Comparison of ENCODE assay signal across 24 cellular contexts in the genomic region with DNA sequence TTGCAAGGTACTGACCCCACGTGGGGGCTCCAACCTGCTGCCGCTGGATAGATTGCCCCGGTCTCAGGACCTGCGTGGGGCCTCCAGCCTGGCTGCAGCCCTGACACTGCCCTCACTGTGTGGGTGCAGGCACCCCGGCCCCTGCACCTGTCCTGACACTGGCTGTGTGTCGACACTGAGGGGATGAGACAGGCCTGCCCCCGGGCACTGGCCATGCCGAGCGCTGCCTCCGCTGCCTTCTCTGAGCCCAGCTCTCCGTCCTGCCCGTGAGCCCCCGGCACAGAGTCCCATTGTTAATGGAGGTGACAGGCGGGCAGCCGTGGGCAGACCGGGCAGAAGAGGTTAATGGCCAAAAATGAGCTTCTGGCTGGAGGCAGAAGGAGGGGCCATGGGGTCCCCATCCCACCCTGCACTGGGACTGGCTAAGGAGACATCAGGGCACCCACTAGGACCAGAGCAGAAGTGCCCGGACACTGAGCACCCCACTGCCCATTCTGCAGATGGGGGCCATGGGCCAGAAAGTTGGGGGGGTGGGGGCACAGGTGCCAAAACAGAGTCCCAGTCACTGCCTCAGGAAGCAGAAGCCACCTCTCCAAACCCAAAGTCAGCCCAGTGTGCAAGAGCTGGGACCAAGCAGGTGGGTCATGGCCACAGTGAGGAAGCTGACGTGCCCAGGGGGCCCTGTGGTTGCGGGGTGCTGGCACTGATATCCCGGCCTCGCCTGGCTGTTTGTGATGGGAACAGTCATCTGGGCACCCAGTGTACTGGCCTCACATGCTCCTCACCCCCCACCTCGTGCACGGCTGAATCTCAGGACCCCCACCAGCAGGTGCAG. TPM values are rescaled to one million over a fixed set of nuclear protein-coding genes. Genes with fewer than 3 reads are reported as not detected.
DNase-seq lines count a peak whose midpoint lies in the region; ATAC-seq, FAIRE-seq and TF ChIP-seq lines count a peak whose summit lies in the region.
"Had no signal": no experiment of that assay in that cellular context is flagged by ENCODE, and none has a peak within 500 bp of the region (broad histone marks: within the 10 kb centered on the region; RNA-seq: fewer than 3 reads in every experiment).

No MANE protein-coding gene starts in this region.

- no peak overlapping the region for H2BK20ac ChIP-seq in H1 (ENCODE audit: low read length)

- no peak overlapping the region for H4K5ac ChIP-seq in H1 (ENCODE audit: insufficient read length, low read depth, low read length)

- H2BK15ac ChIP-seq in H1 (ENCODE audit: low read length): no peak overlapping the region

- no peak overlapping the region for H2BK120ac ChIP-seq in H1 (replicated peaks; ENCODE audit: low read depth, low read length)

- no peak overlapping the region for H3K4ac ChIP-seq in H1 (replicated peaks; ENCODE audit: insufficient read length, low read depth, low read length)

- TF ChIP-seq POLR2A in H1 (IDR thresholded peaks at IDR 0.05; ENCODE audit: control extremely low read depth in 1 of 2, low read depth in 2 of 2, low read length in 2 of 2): no peak

- no peaks in the 10 kb centered on the region; the same call in 1 of the 2 replicates for H3K79me1 ChIP-seq in H1 (ENCODE audit: low read depth, low read length)

- peaks cover 0 to 3% of the 10 kb centered on the region in 2 experiments for H4K20me1 ChIP-seq in H1 (replicated peaks in 1 of 2; ENCODE audit: control insufficient read depth in 1 of 2, insufficient read depth in 2 of 2, low read length in 2 of 2)
- peaks cover 3% of the 10 kb centered on the region for H4K20me1 ChIP-seq in osteoblast (ENCODE audit: insufficient read depth, low read length)

- H3K27me3 ChIP-seq in H1 (replicated peaks in 1 of 4; ENCODE audit: control insufficient read depth in 3 of 4, extremely low read depth in 1 of 4, insufficient read depth in 3 of 4, low read length in 3 of 4) (peaks cover 22 to 40% (median 32%) of the 10 kb centered on the region in 4 experiments; a peak in 6 of 7 replicates), osteoblast (ENCODE audit: insufficient read depth, low read length) (peaks cover 36% of the 10 kb centered on the region)

- H3K4me2 ChIP-seq in H1 (ENCODE audit: insufficient read depth in 1 of 2, low read depth in 2 of 2, low read length in 2 of 2): no peak overlapping the region
- H3K4me2 ChIP-seq in osteoblast (ENCODE audit: insufficient read depth, low read length): no peak overlapping the region

- no peak for TF ChIP-seq EP300 in H1 (IDR thresholded peaks at IDR 0.05; ENCODE audit: borderline replicate concordance in 1 of 2, low read depth in 2 of 2, low read length in 2 of 2)

- H3K4me1 ChIP-seq in HEK293 (ENCODE audit: control insufficient read depth, insufficient read depth, low read length): no peaks in the 10 kb centered on the region; the same call in 1 of the 2 replicates
- H3K4me1 ChIP-seq in H1 (replicated peaks in 1 of 4; ENCODE audit: control insufficient read depth in 3 of 4, insufficient read depth in 4 of 4, low read length in 3 of 4): peaks cover 0 to 10% (median 2%) of the 10 kb centered on the region in 4 experiments; a peak in 4 of 7 replicates
- peaks cover 6% of the 10 kb centered on the region for H3K4me1 ChIP-seq in osteoblast (ENCODE audit: insufficient read depth, low read length)

- DNase-seq in GM13976 (ENCODE audit: low spot score) (peak; percentile 45), H1 (ENCODE audit: low read depth in 1 of 2, low spot score in 2 of 2) (no peak), osteoblast (ENCODE audit: insufficient read length, low spot score, missing footprints) (peak; percentile 92), T-cell (no peak), ACHN (no peak), MV-4-11 (lab: John Stamatoyannopoulos, UW) (no peak)
- no peak for DNase-seq in activated CD4-positive, alpha-beta T cell treated with anti-CD3 and anti-CD28 coated beads, Interleukin-2, amount 50 U/mL, for 1 hour
- DNase-seq: AML-193; CD8-positive, alpha-beta T cell; COR-L47; DMS 273 treated with DMSO at 0.1 percent for 48 hours; DMS53; DND-41; EL; GM23248; KG1 had no signal

- no peak overlapping the region for H3K4me3 Mint-ChIP-seq in T-cell
- H3K4me3 Mint-ChIP-seq: CD8-positive, alpha-beta T cell had no signal

- no peak overlapping the region for H2BK5ac ChIP-seq in H1 (ENCODE audit: low read depth, low read length)

- no peak overlapping the region for H3K4me3 ChIP-seq in HEK293 (ENCODE audit: low read depth, low read length)
- H3K4me3 ChIP-seq in H1 (ENCODE audit: extremely low read depth in 1 of 4, insufficient read depth in 2 of 4, low read depth in 3 of 4, low read length in 4 of 4): no peak overlapping the region
- H3K4me3 ChIP-seq in osteoblast (ENCODE audit: insufficient read depth, low read length): no peak overlapping the region
- H3K4me3 ChIP-seq: GM12878, GM23248 had no signal

- H3K23ac ChIP-seq in H1 (ENCODE audit: insufficient read length): no peak overlapping the region

- H3K36me3 ChIP-seq in HEK293 (ENCODE audit: control insufficient read depth in 2 of 2, insufficient read depth in 1 of 2, low read length in 2 of 2): peaks cover 0 to 2% of the 10 kb centered on the region in 2 experiments; a peak in 1 of 3 replicates
- H3K36me3 ChIP-seq in H1 (ENCODE audit: control insufficient read depth in 2 of 4, insufficient read depth in 4 of 4, low read length in 3 of 4): peaks cover 0 to under 1% (median 0%) of the 10 kb centered on the region in 4 experiments; a peak in 1 of 8 replicates
- no peaks in the 10 kb centered on the region for H3K36me3 ChIP-seq in osteoblast (ENCODE audit: insufficient read depth, low read length)

- TF ChIP-seq RAD21 in H1 (IDR thresholded peaks at IDR 0.05 in 1 of 2, conservative IDR thresholded peaks at IDR 0.05 in 1 of 2; ENCODE audit: low read depth in 2 of 2, low read length in 2 of 2): no peak

- H3K4me1 Mint-ChIP-seq in T-cell: peaks cover 0 to 2% (median 0%) of the 10 kb centered on the region in 3 donors

- peaks cover 3% of the 10 kb centered on the region for H3K36me3 Mint-ChIP-seq in T-cell

- no peak overlapping the region for H3K27ac ChIP-seq in HEK293 (ENCODE audit: extremely low read depth, low read depth, low read length)
- no peak overlapping the region for H3K27ac ChIP-seq in H1 (ENCODE audit: low read depth, low read length)
- no peak overlapping the region for H3K27ac ChIP-seq in osteoblast (ENCODE audit: low read depth, low read length)
- H3K27ac ChIP-seq: GM23248 had no signal

- H3K56ac ChIP-seq in H1 (replicated peaks; ENCODE audit: insufficient read length, low read depth, low read length): no peak overlapping the region

- no peak overlapping the region for H2AK5ac ChIP-seq in H1 (ENCODE audit: low read depth, low read length)

- H4K8ac ChIP-seq in H1 (ENCODE audit: extremely low read depth, insufficient read depth, low read length): peak overlapping the region; percentile 85

- peaks cover 9% of the 10 kb centered on the region for H3K23me2 ChIP-seq in H1 (ENCODE audit: low read depth, low read length)

- in situ Hi-C loops in GM13976 (cut with MboI; ENCODE audit: low sequenced_read_pairs, unreplicated experiment): no loop called here
- in situ Hi-C loops in ACHN (cut with HindIII; ENCODE audit: low pct_ligation_motif_present, low pct_unique_long_range_greater_than_20kb, low sequenced_read_pairs): no loop called here

- no peak overlapping the region for H4K91ac ChIP-seq in H1 (replicated peaks; ENCODE audit: insufficient read length, low read length)

- H3K9me3 ChIP-seq in HEK293 (ENCODE audit: control insufficient read depth, insufficient read depth, low read depth, low read length): no peaks in the 10 kb centered on the region
- H3K9me3 ChIP-seq in H1 (ENCODE audit: insufficient read depth in 2 of 2, low read depth in 1 of 2, low read length in 1 of 2): no peaks in the 10 kb centered on the region
- no peaks in the 10 kb centered on the region for H3K9me3 ChIP-seq in osteoblast (ENCODE audit: low read depth, low read length)

- WGBS in H1 (ENCODE audit: extremely low coverage in 1 of 2, insufficient coverage in 1 of 2, insufficient read length in 1 of 2, insufficient replicate concordance in 2 of 2, low coverage in 1 of 2, low lambda C conversion rate in 2 of 2, missing lambda C conversion rate in 1 of 2), 2 experiments: 85% methylated on average over 16 of the region's 23 CpGs; no CpG with 5 or more reads in 1 of the 2 experiments

- H2AFZ ChIP-seq in H1 (ENCODE audit: low read length): no peak overlapping the region
- no peak overlapping the region for H2AFZ ChIP-seq in osteoblast (ENCODE audit: low read length)
- H2AFZ ChIP-seq: GM23248 had no signal

- CTCF ChIA-PET in HEK293 (lab: Yijun Ruan, JAX): no interaction called here
- CTCF ChIA-PET in H1 (lab: Charles Lee; ENCODE audit: partially characterized antibody): interaction anchor here (0.5 to 3.9 kb wide), 9 partner anchors 8 to 157 kb away, joined by 3 to 21 read pairs (median 4); partner anchors contain the start of genes METRN and NHLRC4
- CTCF ChIA-PET in T-cell (lab: Charles Lee): no interaction called here

- no peak for ATAC-seq in T-cell (replicated peaks in 1 of 4)
- ATAC-seq: CD8-positive, alpha-beta T cell; HCT116 had no signal

- H3K9me3 Mint-ChIP-seq in T-cell: no peaks in the 10 kb centered on the region
- H3K9me3 Mint-ChIP-seq: CD8-positive, alpha-beta T cell had no signal

- FAIRE-seq in H1 (lab: Jason Lieb, UNC): no peak
- FAIRE-seq: A204.1, GM12878, GM18507, H54, HTR-8/SVneo had no signal

- H3K18ac ChIP-seq in H1 (ENCODE audit: extremely low read depth, low read length): no peak overlapping the region

- POLR2A ChIA-PET in HEK293 (lab: Yijun Ruan, JAX) (interaction anchor here (1.0 kb wide), 1 partner anchor 15 kb away, joined by 3 read pairs; no protein-coding TSS in a partner anchor), H1 (lab: Charles Lee; ENCODE audit: partially characterized antibody) (interaction anchor here (1.0 to 2.3 kb wide), 4 partner anchors 9 to 132 kb away, joined by 3 to 7 read pairs (median 3); partner anchors contain the start of genes NHLRC4 and RAB11FIP3), T-cell (lab: Charles Lee) (no interaction called here)

- H3K79me2 ChIP-seq in H1 (ENCODE audit: control insufficient read depth in 1 of 2, insufficient read depth in 2 of 2, low read length in 2 of 2) (no peaks in the 10 kb centered on the region), osteoblast (ENCODE audit: insufficient read depth, low read length) (no peaks in the 10 kb centered on the region)

- no peak overlapping the region for H3K27ac Mint-ChIP-seq in T-cell
- H3K27ac Mint-ChIP-seq: CD8-positive, alpha-beta T cell had no signal

- H2BK12ac ChIP-seq in H1 (ENCODE audit: low read depth, low read length): no peak overlapping the region

- no peak overlapping the region for H3K9ac ChIP-seq in H1 (replicated peaks in 1 of 4; ENCODE audit: extremely low read depth in 1 of 4, low read depth in 3 of 4, low read length in 3 of 4)
- H3K9ac ChIP-seq: GM23248 had no signal

- no peak for TF ChIP-seq CTCF in GM13976 (IDR thresholded peaks at IDR 0.05; ENCODE audit: borderline replicate concordance, control extremely low read depth, extremely low read depth, insufficient read depth, missing control alignments)
- TF ChIP-seq CTCF in HEK293 (tag by site-specific recombination; IDR thresholded peaks at IDR 0.05): no peak
- no peak for TF ChIP-seq CTCF in H1 (IDR thresholded peaks at IDR 0.05; ENCODE audit: control extremely low read depth in 1 of 3, insufficient read depth in 1 of 3, low read depth in 1 of 3, low read length in 3 of 3)
- no peak for TF ChIP-seq CTCF in osteoblast (IDR thresholded peaks at IDR 0.05; ENCODE audit: extremely low read depth, low read depth, low read length)

- peaks cover 0 to 16% of the 10 kb centered on the region in 2 donors for H3K27me3 Mint-ChIP-seq in T-cell

- no peak overlapping the region for H3K14ac ChIP-seq in H1 (ENCODE audit: insufficient read length)

RNA-seq across cellular contexts. Expression of gene PRR35, which starts 2.5 kb away (rescaled TPM):
- total RNA-seq in H1 (2021; fragmentation: NEBNext Ultra II Directional; extraction: Animal tissue kit (Norgen Biotek cat#: 25700)): 0.50 and 0.61 TPM in 2 replicates
- 0.38 and 0.52 TPM in 2 replicates for polyA plus RNA-seq in H1 (2011; rRNA removed)
- 0.44 TPM for polyA plus RNA-seq in H1 (2011; cell fraction: cytosol; rRNA removed)
- polyA plus RNA-seq in H1 (2011; cell fraction: nucleus; rRNA removed): 1.3 TPM
- 0.21 to 0.55 TPM (median 0.41 TPM) in 4 replicates for polyA plus RNA-seq in H1 (2012, experiment 1 of 2)
- polyA plus RNA-seq in H1 (2012, experiment 2 of 2): 0.25 TPM
- 0.45 TPM for polyA plus RNA-seq in H1 (2013, experiment 1 of 2)
- polyA plus RNA-seq in H1 (2013, experiment 2 of 2): 0.53 TPM
- 0.10 TPM in 1 of 2 replicates, not detected in the other for polyA minus RNA-seq in H1 (2011; rRNA and poly(A)+ RNA removed)
- 0.51 TPM for polyA minus RNA-seq in H1 (2011; cell fraction: cytosol; rRNA and poly(A)+ RNA removed)
- polyA minus RNA-seq in H1 (2011; cell fraction: nucleus; rRNA and poly(A)+ RNA removed): 0.30 TPM
- total RNA-seq in osteoblast (under 0.01 TPM in 1 of 2 replicates, not detected in the other), T-cell (not detected)
- total RNA-seq: CD8-positive, alpha-beta T cell; GM12878; GM23248 had no signal
- polyA plus RNA-seq: BJ, GM12878, GM23248 had no signal

RNA-seq across cellular contexts. Expression of gene NHLRC4, which starts 9.1 kb away (rescaled TPM):
- 0.75 and 0.76 TPM in 2 replicates for total RNA-seq in H1 (2021; fragmentation: NEBNext Ultra II Directional; extraction: Animal tissue kit (Norgen Biotek cat#: 25700))
- 0.60 and 0.72 TPM in 2 replicates for polyA plus RNA-seq in H1 (2011; rRNA removed)
- polyA plus RNA-seq in H1 (2011; cell fraction: cytosol; rRNA removed): 0.78 TPM
- polyA plus RNA-seq in H1 (2011; cell fraction: nucleus; rRNA removed): 1.7 TPM
- 0.56 to 0.72 TPM (median 0.63 TPM) in 4 replicates for polyA plus RNA-seq in H1 (2012, experiment 1 of 2)
- 0.76 TPM for polyA plus RNA-seq in H1 (2012, experiment 2 of 2)
- polyA plus RNA-seq in H1 (2013, experiment 1 of 2): 0.26 TPM
- polyA plus RNA-seq in H1 (2013, experiment 2 of 2): 0.33 TPM
- 0.09 and 0.20 TPM in 2 replicates for polyA minus RNA-seq in H1 (2011; rRNA and poly(A)+ RNA removed)
- not detected for polyA minus RNA-seq in H1 (2011; cell fraction: cytosol; rRNA and poly(A)+ RNA removed)
- polyA minus RNA-seq in H1 (2011; cell fraction: nucleus; rRNA and poly(A)+ RNA removed): 1.5 TPM
- total RNA-seq in osteoblast: 1.2 and 2.2 TPM in 2 replicates
- total RNA-seq in T-cell: 1 to 10 TPM; 1.3 to 5.0 (median 3.6) TPM

RNA-seq across cellular contexts. Expression of gene PIGQ, which starts 12.1 kb away (rescaled TPM):
- total RNA-seq in H1 (2021; fragmentation: NEBNext Ultra II Directional; extraction: Animal tissue kit (Norgen Biotek cat#: 25700)): 34.2 and 36.0 TPM in 2 replicates
- polyA plus RNA-seq in H1 (2011; rRNA removed): 49.2 and 80.4 TPM in 2 replicates
- 56.8 TPM for polyA plus RNA-seq in H1 (2011; cell fraction: cytosol; rRNA removed)
- polyA plus RNA-seq in H1 (2011; cell fraction: nucleus; rRNA removed): 283 TPM
- 20.8 to 38.5 TPM (median 33.9 TPM) in 4 replicates for polyA plus RNA-seq in H1 (2012, experiment 1 of 2)
- polyA plus RNA-seq in H1 (2012, experiment 2 of 2): 26.0 TPM
- polyA plus RNA-seq in H1 (2013, experiment 1 of 2): 24.1 TPM
- 22.7 TPM for polyA plus RNA-seq in H1 (2013, experiment 2 of 2)
- 30.5 and 36.4 TPM in 2 replicates for polyA minus RNA-seq in H1 (2011; rRNA and poly(A)+ RNA removed)
- polyA minus RNA-seq in H1 (2011; cell fraction: cytosol; rRNA and poly(A)+ RNA removed): 24.4 TPM
- 73.6 TPM for polyA minus RNA-seq in H1 (2011; cell fraction: nucleus; rRNA and poly(A)+ RNA removed)
- total RNA-seq in osteoblast: 25.6 and 29.0 TPM in 2 replicates
- total RNA-seq in T-cell: 10 to 100 TPM; 38.2 to 86.9 (median 63.1) TPM

RNA-seq across cellular contexts. Expression of gene CAPN15, which starts 30.2 kb away (rescaled TPM):
- total RNA-seq in H1 (2021; fragmentation: NEBNext Ultra II Directional; extraction: Animal tissue kit (Norgen Biotek cat#: 25700)): 74.6 and 76.9 TPM in 2 replicates
- polyA plus RNA-seq in H1 (2011; rRNA removed): 38.9 and 68.4 TPM in 2 replicates
- polyA plus RNA-seq in H1 (2011; cell fraction: cytosol; rRNA removed): 40.1 TPM
- 97.9 TPM for polyA plus RNA-seq in H1 (2011; cell fraction: nucleus; rRNA removed)
- 28.0 to 47.8 TPM (median 43.1 TPM) in 4 replicates for polyA plus RNA-seq in H1 (2012, experiment 1 of 2)
- 29.7 TPM for polyA plus RNA-seq in H1 (2012, experiment 2 of 2)
- polyA plus RNA-seq in H1 (2013, experiment 1 of 2): 37.4 TPM
- 36.4 TPM for polyA plus RNA-seq in H1 (2013, experiment 2 of 2)
- polyA minus RNA-seq in H1 (2011; rRNA and poly(A)+ RNA removed): 13.1 and 15.2 TPM in 2 replicates
- polyA minus RNA-seq in H1 (2011; cell fraction: cytosol; rRNA and poly(A)+ RNA removed): 74.6 TPM
- 33.7 TPM for polyA minus RNA-seq in H1 (2011; cell fraction: nucleus; rRNA and poly(A)+ RNA removed)
- total RNA-seq in osteoblast: 25.3 and 27.1 TPM in 2 replicates
- 10 to 100 TPM; 61.7 to 89.0 (median 82.7) TPM for total RNA-seq in T-cell

RNA-seq across cellular contexts. Expression of gene RAB40C, which starts 32.2 kb away (rescaled TPM):
- total RNA-seq in H1 (2021; fragmentation: NEBNext Ultra II Directional; extraction: Animal tissue kit (Norgen Biotek cat#: 25700)): 15.6 and 17.8 TPM in 2 replicates
- polyA plus RNA-seq in H1 (2011; rRNA removed): 13.9 and 18.6 TPM in 2 replicates
- polyA plus RNA-seq in H1 (2011; cell fraction: cytosol; rRNA removed): 14.4 TPM
- 23.9 TPM for polyA plus RNA-seq in H1 (2011; cell fraction: nucleus; rRNA removed)
- polyA plus RNA-seq in H1 (2012, experiment 1 of 2): 11.4 to 19.2 TPM (median 15.6 TPM) in 4 replicates
- 13.6 TPM for polyA plus RNA-seq in H1 (2012, experiment 2 of 2)
- 11.3 TPM for polyA plus RNA-seq in H1 (2013, experiment 1 of 2)
- polyA plus RNA-seq in H1 (2013, experiment 2 of 2): 11.7 TPM
- polyA minus RNA-seq in H1 (2011; rRNA and poly(A)+ RNA removed): 5.9 and 6.8 TPM in 2 replicates
- polyA minus RNA-seq in H1 (2011; cell fraction: cytosol; rRNA and poly(A)+ RNA removed): 8.4 TPM
- 8.9 TPM for polyA minus RNA-seq in H1 (2011; cell fraction: nucleus; rRNA and poly(A)+ RNA removed)
- total RNA-seq in osteoblast (11.2 and 13.3 TPM in 2 replicates), T-cell (10 to 100 TPM; 14.1 to 28.0 (median 24.4) TPM)

Comparison
In these comparisons a context has a peak if more than half of its experiments do, and no peak if none do; other contexts are left out.
1. DNase-seq: peak in GM13976 (single experiment) and osteoblast (single experiment); none in H1 (0 of 2), T-cell (0 of 34), ACHN (single experiment), MV-4-11 (single experiment) and activated CD4-positive, alpha-beta T cell treated with anti-CD3 and anti-CD28 coated beads, Interleukin-2, amount 50 U/mL, for 1 hour (single experiment).
2. POLR2A ChIA-PET loops: an anchor here in HEK293 (1.0 kb wide) and H1 (1.0 to 2.3 kb wide); none called in T-cell.